In genomic region chr13:29579094-29579493, GRCh38 we compare ENCODE assay signal across 18 cellular contexts. TPM values are rescaled to one million over a fixed set of nuclear protein-coding genes. Genes with fewer than 3 reads are reported as not detected.
DNase-seq lines count a peak whose midpoint lies in the region; ATAC-seq and TF ChIP-seq lines count a peak whose summit lies in the region.
"Had no signal": no experiment of that assay in that cellular context is flagged by ENCODE, and none has a peak within 500 bp of the region (broad histone marks: within the 10 kb centered on the region; RNA-seq: fewer than 3 reads in every experiment).

No MANE protein-coding gene starts in this region.

- H3K4me3 ChIP-seq in Caco-2 (ENCODE audit: low read depth, low read length) (no peak overlapping the region), skeletal muscle satellite cell (ENCODE audit: low read length) (no peak overlapping the region)
- H3K4me3 ChIP-seq: BLaER1, GM23338 had no signal

- no TSS peak for BruUV-seq in Caco-2 (replicated peaks; lab: Mats Ljungman, UMichigan)

- H3K27ac Mint-ChIP-seq in Caco-2 (ENCODE audit: unreplicated experiment) = peak overlapping the region; percentile 25
- H3K27ac Mint-ChIP-seq in CD4-positive, alpha-beta T cell = no peak overlapping the region
- no peak overlapping the region for H3K27ac Mint-ChIP-seq in activated CD4-positive, alpha-beta T cell treated with anti-CD3 and anti-CD28 coated beads for 36 hours

- intact Hi-C loops in Caco-2 (cut with micrococcal nuclease; ENCODE audit: unreplicated experiment) = no loop called here
- intact Hi-C loops in CD4-positive, alpha-beta T cell (cut with DNase I, micrococcal nuclease) = no loop called here
- intact Hi-C loops in activated CD4-positive, alpha-beta T cell treated with anti-CD3 and anti-CD28 coated beads for 36 hours (cut with DNase I, micrococcal nuclease) = no loop called here

- H3K27ac ChIP-seq in RWPE1 = peak overlapping the region; percentile 55
- no peak overlapping the region for H3K27ac ChIP-seq in CD4-positive, alpha-beta T cell (ENCODE audit: low read depth, low read length)
- H3K27ac ChIP-seq: BLaER1 had no signal

- H3K9me3 Mint-ChIP-seq in Caco-2 (ENCODE audit: unreplicated experiment) = no peaks in the 10 kb centered on the region
- no peaks in the 10 kb centered on the region for H3K9me3 Mint-ChIP-seq in CD4-positive, alpha-beta T cell
- H3K9me3 Mint-ChIP-seq in activated CD4-positive, alpha-beta T cell treated with anti-CD3 and anti-CD28 coated beads for 36 hours (ENCODE audit: low read depth) = no peaks in the 10 kb centered on the region
- H3K9me3 Mint-ChIP-seq: CD8-positive, alpha-beta memory T cell; GM23338 had no signal

- H3K4me1 Mint-ChIP-seq in Caco-2 (ENCODE audit: low read depth, unreplicated experiment) = no peaks in the 10 kb centered on the region
- H3K4me1 Mint-ChIP-seq in CD4-positive, alpha-beta T cell (ENCODE audit: low read depth) = peaks cover 40% of the 10 kb centered on the region
- H3K4me1 Mint-ChIP-seq in activated CD4-positive, alpha-beta T cell treated with anti-CD3 and anti-CD28 coated beads for 36 hours = peaks cover 41% of the 10 kb centered on the region

- H3K9ac ChIP-seq in skeletal muscle satellite cell (ENCODE audit: low read depth, low read length) = peak overlapping the region; percentile 11
- H3K9ac ChIP-seq: BLaER1 had no signal

- H3K4me1 ChIP-seq in Caco-2 (no peaks in the 10 kb centered on the region), skeletal muscle satellite cell (ENCODE audit: control insufficient read depth, insufficient read depth, low read length) (peaks cover 48% of the 10 kb centered on the region)

- POLR2A ChIA-PET in Caco-2 (lab: Charles Lee) (no interaction called here), RWPE1 (lab: Yijun Ruan, JAX; ENCODE audit: low non-redundant PET) (no interaction called here)
- POLR2A ChIA-PET in CD4-positive, alpha-beta T cell (lab: Charles Lee) = no interaction called here
- POLR2A ChIA-PET in activated CD4-positive, alpha-beta T cell treated with anti-CD3 and anti-CD28 coated beads for 36 hours (lab: Charles Lee) = no interaction called here

- H3K36me3 ChIP-seq in Caco-2 (ENCODE audit: control insufficient read depth, insufficient read depth, low read length) = no peaks in the 10 kb centered on the region
- H3K36me3 ChIP-seq in skeletal muscle satellite cell (ENCODE audit: insufficient read depth, low read length) = peaks cover 2% of the 10 kb centered on the region

- TF ChIP-seq CTCF in Caco-2 (IDR thresholded peaks at IDR 0.05; ENCODE audit: insufficient read depth in 1 of 2, low read depth in 1 of 2, low read length in 1 of 2, severe bottlenecking in 1 of 2, unreplicated experiment in 1 of 2) (no peak), RWPE1 (conservative IDR thresholded peaks at IDR 0.05; ENCODE audit: low read depth) (no peak)
- TF ChIP-seq CTCF in CD4-positive, alpha-beta T cell (IDR thresholded peaks at IDR 0.05) = no peak

- CTCF ChIA-PET in Caco-2 (lab: Charles Lee) (no interaction called here), RWPE1 (lab: Yijun Ruan, JAX) (no interaction called here)
- CTCF ChIA-PET in CD4-positive, alpha-beta T cell (lab: Charles Lee) = no interaction called here
- CTCF ChIA-PET in activated CD4-positive, alpha-beta T cell treated with anti-CD3 and anti-CD28 coated beads for 36 hours (lab: Charles Lee) = interaction anchor here (0.6 kb wide), 1 partner anchor 73 kb away, joined by 3 read pairs; no protein-coding TSS in a partner anchor

- DNase-seq in Caco-2 = no peak
- DNase-seq in RWPE1 (ENCODE audit: low spot score) = no peak
- peak; percentile 62 to 70 for DNase-seq in dermis microvascular lymphatic vessel endothelial cell (ENCODE audit: low read depth in 2 of 2)
- no peak for DNase-seq in amniotic stem cell (lab: John Stamatoyannopoulos, UW)
- DNase-seq in CD4-positive, alpha-beta T cell = no peak
- DNase-seq in NCI-H1105 treated with DMSO at 0.1 percent for 48 hours (lab: John Stamatoyannopoulos, UW) = no peak
- DNase-seq in activated CD4-positive, alpha-beta T cell treated with anti-CD3 and anti-CD28 coated beads for 36 hours = no peak
- DNase-seq: CD8-positive, alpha-beta memory T cell; NCI-H1105; NCI-H1694; NCI-H2081 treated with DMSO at 0.1 percent for 48 hours; NCI-H774; OCI-M1; SHP77 had no signal

- peak overlapping the region; percentile 68 for H3K4me2 ChIP-seq in skeletal muscle satellite cell (ENCODE audit: low read length)
- H3K4me2 ChIP-seq: BLaER1, GM23338 had no signal

- ATAC-seq in CD4-positive, alpha-beta T cell (ENCODE audit: poor library complexity) = no peak
- ATAC-seq in activated CD4-positive, alpha-beta T cell treated with anti-CD3 and anti-CD28 coated beads for 36 hours = no peak
- ATAC-seq: GM23338, HCT116 had no signal

- H3K27me3 ChIP-seq in Caco-2 (replicated peaks; ENCODE audit: control insufficient read depth, insufficient read depth, low read length) (no peaks in the 10 kb centered on the region), skeletal muscle satellite cell (ENCODE audit: control insufficient read depth, insufficient read depth, low read length) (no peaks in the 10 kb centered on the region)
- H3K27me3 ChIP-seq in CD4-positive, alpha-beta T cell (ENCODE audit: control insufficient read depth, insufficient read depth, low read length) = no peaks in the 10 kb centered on the region
- H3K27me3 ChIP-seq: BLaER1 had no signal

- H3K4me3 Mint-ChIP-seq in Caco-2 (ENCODE audit: unreplicated experiment) = no peak overlapping the region
- H3K4me3 Mint-ChIP-seq in CD4-positive, alpha-beta T cell = no peak overlapping the region
- no peak overlapping the region for H3K4me3 Mint-ChIP-seq in activated CD4-positive, alpha-beta T cell treated with anti-CD3 and anti-CD28 coated beads for 36 hours
- H3K4me3 Mint-ChIP-seq: GM23338 had no signal

- no peaks in the 10 kb centered on the region for H3K27me3 Mint-ChIP-seq in Caco-2 (ENCODE audit: insufficient read depth, unreplicated experiment)
- H3K27me3 Mint-ChIP-seq in CD4-positive, alpha-beta T cell = no peaks in the 10 kb centered on the region
- no peaks in the 10 kb centered on the region for H3K27me3 Mint-ChIP-seq in activated CD4-positive, alpha-beta T cell treated with anti-CD3 and anti-CD28 coated beads for 36 hours
- H3K27me3 Mint-ChIP-seq: CD8-positive, alpha-beta memory T cell had no signal

- H3K9me3 ChIP-seq in Caco-2 (no peaks in the 10 kb centered on the region), skeletal muscle satellite cell (replicated peaks; ENCODE audit: low read length) (no peaks in the 10 kb centered on the region)
- H3K9me3 ChIP-seq in CD4-positive, alpha-beta T cell (ENCODE audit: control insufficient read depth, low read length) = no peaks in the 10 kb centered on the region
- H3K9me3 ChIP-seq: BLaER1 had no signal

- peaks cover 78% of the 10 kb centered on the region for H3K36me3 Mint-ChIP-seq in Caco-2 (ENCODE audit: insufficient read depth, unreplicated experiment)
- peaks cover 8% of the 10 kb centered on the region for H3K36me3 Mint-ChIP-seq in CD4-positive, alpha-beta T cell (ENCODE audit: low read depth)
- peaks cover 38% of the 10 kb centered on the region for H3K36me3 Mint-ChIP-seq in activated CD4-positive, alpha-beta T cell treated with anti-CD3 and anti-CD28 coated beads for 36 hours (ENCODE audit: low read depth)

RNA-seq across cellular contexts. Expression of gene SLC7A1, which starts 16.4 kb away (rescaled TPM):
- 164 and 180 TPM in 2 replicates for total RNA-seq in Caco-2 (2022)
- total RNA-seq in dermis microvascular lymphatic vessel endothelial cell = 14.9 and 22.5 TPM in 2 replicates
- total RNA-seq in skeletal muscle satellite cell (2012; rRNA removed) = 24.1 and 25.6 TPM in 2 replicates
- total RNA-seq in CD4-positive, alpha-beta T cell = 10 to 100 TPM; 11.3 to 12.3 TPM
- 100 to 1,000 TPM in 1 of 2 experiments, 10 to 100 TPM in 1; 91.1 to 126 TPM for total RNA-seq in activated CD4-positive, alpha-beta T cell treated with anti-CD3 and anti-CD28 coated beads for 36 hours

Comparison
In these comparisons a context has a peak if more than half of its experiments do, and no peak if none do; other contexts are left out.
1. DNase-seq: peak in dermis microvascular lymphatic vessel endothelial cell (2 of 2); none in Caco-2 (0 of 2), RWPE1 (single experiment), amniotic stem cell (single experiment), CD4-positive, alpha-beta T cell (0 of 10), NCI-H1105 treated with DMSO at 0.1 percent for 48 hours (single experiment) and activated CD4-positive, alpha-beta T cell treated with anti-CD3 and anti-CD28 coated beads for 36 hours (single experiment).